ENCODE assay signal across 10 cellular contexts in the genomic region with DNA sequence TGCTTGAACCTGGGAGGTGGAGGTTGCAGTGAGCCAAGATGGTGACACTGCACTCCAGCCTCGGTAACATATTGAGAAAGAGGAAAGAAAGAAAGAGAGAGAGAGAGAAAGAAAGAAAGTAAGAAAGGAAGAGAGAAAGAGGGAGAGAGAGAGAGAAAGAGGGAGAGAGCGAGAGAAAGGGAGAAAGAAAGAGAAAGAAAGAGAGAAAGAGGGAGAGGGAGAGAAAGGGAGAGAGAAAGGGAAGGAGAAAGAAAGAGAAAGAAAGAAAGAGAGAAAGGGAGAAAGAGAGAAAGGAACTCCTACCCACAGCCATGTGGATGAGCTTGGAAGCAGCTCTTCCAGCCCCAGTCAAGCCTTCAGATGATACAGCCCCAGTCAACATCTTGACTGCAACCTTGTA. TPM values are rescaled to one million over a fixed set of nuclear protein-coding genes. Genes with fewer than 3 reads are reported as not detected.
"Had no signal": no experiment of that assay in that cellular context is flagged by ENCODE, and none has a peak within 500 bp of the region (broad histone marks: within the 10 kb centered on the region; RNA-seq: fewer than 3 reads in every experiment).

No MANE protein-coding gene starts in this region.

- FAIRE-seq: HepG2, HTR-8/SVneo had no signal

- H3K4me2 ChIP-seq: KMS-11 had no signal

- ATAC-seq: HepG2 had no signal

- H3K4me1 Mint-ChIP-seq: IgD-negative memory B cell had no signal

- DNase-seq: IMR-90, KBM-7, KG1 had no signal

- H3K9ac ChIP-seq: KMS-11 had no signal

- H3K27ac ChIP-seq: HL-60, KMS-11 had no signal

- H3K27ac Mint-ChIP-seq: IgD-negative memory B cell had no signal

RNA-seq across cellular contexts. Expression of gene ZNRF4, which starts 46.7 kb away (rescaled TPM):
- total RNA-seq: HepG2, HT-29, HT1080, IMR-90 had no signal
- polyA plus RNA-seq: HepG2, IgD-negative memory B cell, IMR-90 had no signal
